ENCODE assay signal across 1 cellular context in genomic region chr12:99137124-99137845, GRCh38.
TF ChIP-seq lines count a peak whose summit lies in the region.

No MANE protein-coding gene starts in this region.

TF ChIP-seq in WTC11, 78 proteins besides CTCF, POLR2A, EP300 and RAD21 (continued from another document):
- no peak for TF ChIP-seq PRRX2 (CRISPR knock-in tag; IDR thresholded peaks at IDR 0.05)
